Comparison of ENCODE assay signal across 30 cellular contexts in genomic region chr4:158490629-158491028, GRCh38. TPM values are rescaled to one million over a fixed set of nuclear protein-coding genes. Genes with fewer than 3 reads are reported as not detected.
"Had no signal": no experiment of that assay in that cellular context is flagged by ENCODE, and none has a peak within 500 bp of the region (broad histone marks: within the 10 kb centered on the region; RNA-seq: fewer than 3 reads in every experiment).

No MANE protein-coding gene starts in this region.

- DNase-seq: natural killer cell; occipital lobe; ovary; posterior cingulate gyrus; psoas muscle; right cardiac atrium; right lobe of liver; sigmoid colon; small intestine; stimulated activated CD4-positive, alpha-beta T cell treated with anti-CD3 and anti-CD28 coated beads, Interleukin-15, amount 100 ng/mL, for 24 hours; stimulated activated CD4-positive, alpha-beta T cell treated with anti-CD3 and anti-CD28 coated beads, Interleukin-2, amount 100 ng/mL, for 24 hours; stimulated activated CD4-positive, alpha-beta T cell treated with anti-CD3 and anti-CD28 coated beads, Interleukin-2, amount 100 ng/mL, for 48 hours; stimulated activated CD4-positive, alpha-beta T cell treated with anti-CD3 and anti-CD28 coated beads, Interleukin-4, amount 100 ng/mL, for 24 hours; stimulated activated naive B cell treated with anti-CD40 and anti-IgM and Interleukin-4, amounts not matched to agents 10 μg/mL and 1 μg/mL and 100 μg/mL, for 72 hours; stimulated activated naive CD4-positive, alpha-beta T cell treated with Interleukin-2 at 50 U/mL for 16 hours; stomach; tibial artery; transverse colon; upper lobe of right lung; uterus had no signal

- H3K36me3 Mint-ChIP-seq: natural killer cell; neural progenitor cell; stimulated activated effector memory CD8-positive, alpha-beta T cell treated with anti-CD3 and anti-CD28 coated beads, Interleukin-12 subunit alpha, Interleukin-12 subunit beta, amount 100 ng/mL, for 72 hours; stimulated activated naive B cell treated with anti-CD40 and anti-IgM and Interleukin-4, amounts not matched to agents 10 μg/mL and 1 μg/mL and 100 μg/mL, for 72 hours; type B pancreatic cell had no signal

- H3K4me1 ChIP-seq: neural progenitor cell, parathyroid adenoma, psoas muscle, right lobe of liver, sigmoid colon, stomach, tibial artery, transverse colon, upper lobe of right lung, uterus had no signal

- H3K36me3 ChIP-seq: neural progenitor cell, ovary, right lobe of liver, sigmoid colon, stomach, thoracic aorta, tibial artery, transverse colon, upper lobe of right lung, uterus had no signal

- H3K4me2 ChIP-seq: neural progenitor cell had no signal

- H2AFZ ChIP-seq: neural progenitor cell, parathyroid adenoma had no signal

- H3K4me1 Mint-ChIP-seq: natural killer cell; nephron; neural progenitor cell; stimulated activated effector memory CD8-positive, alpha-beta T cell treated with anti-CD3 and anti-CD28 coated beads, Interleukin-12 subunit alpha, Interleukin-12 subunit beta, amount 100 ng/mL, for 72 hours; stimulated activated naive B cell treated with anti-CD40 and anti-IgM and Interleukin-4, amounts not matched to agents 10 μg/mL and 1 μg/mL and 100 μg/mL, for 72 hours had no signal

- ATAC-seq: natural killer cell; psoas muscle; right cardiac atrium; right lobe of liver; stimulated activated effector memory CD8-positive, alpha-beta T cell treated with anti-CD3 and anti-CD28 coated beads, Interleukin-12 subunit alpha, Interleukin-12 subunit beta, amount 100 ng/mL, for 72 hours; stimulated activated naive B cell treated with anti-CD40 and anti-IgM and Interleukin-4, amounts not matched to agents 10 μg/mL and 1 μg/mL and 100 μg/mL, for 72 hours; upper lobe of right lung had no signal

- H3K27ac ChIP-seq: neural progenitor cell, ovary, parathyroid adenoma, psoas muscle, right lobe of liver, sigmoid colon, stomach, thoracic aorta, tibial artery, transverse colon, upper lobe of right lung, uterus had no signal

- H3K9me3 ChIP-seq: ovary, psoas muscle, right lobe of liver, sigmoid colon, thoracic aorta, tibial artery, transverse colon, upper lobe of right lung, uterus had no signal

- H3K4me3 Mint-ChIP-seq: natural killer cell; nephron; neural progenitor cell; stimulated activated effector memory CD8-positive, alpha-beta T cell treated with anti-CD3 and anti-CD28 coated beads, Interleukin-12 subunit alpha, Interleukin-12 subunit beta, amount 100 ng/mL, for 72 hours; stimulated activated naive B cell treated with anti-CD40 and anti-IgM and Interleukin-4, amounts not matched to agents 10 μg/mL and 1 μg/mL and 100 μg/mL, for 72 hours; stimulated activated naive CD8-positive, alpha-beta T cell treated with anti-CD3 and anti-CD28 coated beads, Interleukin-15, Interleukin-2, amounts not matched to agents 100 ng/mL and 50 ng/mL, for 24 hours; type B pancreatic cell had no signal

- H3K27me3 Mint-ChIP-seq: progenitor cell of endocrine pancreas, type B pancreatic cell had no signal

- H3K79me2 ChIP-seq: parathyroid adenoma had no signal

- H3K4me3 ChIP-seq: neural progenitor cell, ovary, psoas muscle, right lobe of liver, sigmoid colon, stomach, thoracic aorta, tibial artery, transverse colon, upper lobe of right lung, uterus had no signal

- H3K9me3 Mint-ChIP-seq: type B pancreatic cell had no signal

- H3K9ac ChIP-seq: neural progenitor cell, parathyroid adenoma had no signal

- H3K27me3 ChIP-seq: neural progenitor cell, ovary, right lobe of liver, sigmoid colon, stomach, tibial artery, transverse colon, upper lobe of right lung, uterus had no signal

RNA-seq across cellular contexts. Expression of gene RXFP1, which starts 31.1 kb away (rescaled TPM):
- total RNA-seq: natural killer cell, osteoblast, progenitor cell of endocrine pancreas, psoas muscle, sigmoid colon, subcutaneous adipose tissue had no signal
